ENCODE assay signal across 21 cellular contexts in genomic region chr11:12293486-12293885, GRCh38.
DNase-seq lines count a peak whose midpoint lies in the region; ATAC-seq, FAIRE-seq and TF ChIP-seq lines count a peak whose summit lies in the region.
"Had no signal": no experiment of that assay in that cellular context is flagged by ENCODE, and none has a peak within 500 bp of the region (broad histone marks: within the 10 kb centered on the region; RNA-seq: fewer than 3 reads in every experiment).

No MANE protein-coding gene starts in this region.

- 100% methylated on average over 6 of the region's 6 CpGs for WGBS in mammary epithelial cell (ENCODE audit: low coverage, missing lambda C conversion rate)

- peaks cover 5 to 18% (median 14%) of the 10 kb centered on the region in 7 donors for H3K4me1 Mint-ChIP-seq in naive thymus-derived CD4-positive, alpha-beta T cell
- peaks cover 21 to 27% of the 10 kb centered on the region in 2 donors for H3K4me1 Mint-ChIP-seq in stimulated activated naive B cell treated with anti-CD40 and anti-IgM and Interleukin-4, amounts not matched to agents 10 μg/mL and 1 μg/mL and 100 μg/mL, for 72 hours

- no peak overlapping the region for H3K27ac Mint-ChIP-seq in naive thymus-derived CD4-positive, alpha-beta T cell
- H3K27ac Mint-ChIP-seq in stimulated activated naive B cell treated with anti-CD40 and anti-IgM and Interleukin-4, amounts not matched to agents 10 μg/mL and 1 μg/mL and 100 μg/mL, for 72 hours: no peak overlapping the region
- H3K27ac Mint-ChIP-seq: CD4-positive, alpha-beta memory T cell had no signal

- peaks cover 0 to 2% (median 0%) of the 10 kb centered on the region in 5 donors for H3K27me3 Mint-ChIP-seq in naive thymus-derived CD4-positive, alpha-beta T cell
- peaks cover 11 to 15% of the 10 kb centered on the region in 2 donors for H3K27me3 Mint-ChIP-seq in stimulated activated naive B cell treated with anti-CD40 and anti-IgM and Interleukin-4, amounts not matched to agents 10 μg/mL and 1 μg/mL and 100 μg/mL, for 72 hours

- intact Hi-C loops in cardiac septum (cut with DNase I) (no loop called here), kidney (cut with DNase I) (no loop called here), upper lobe of right lung (cut with DNase I) (no loop called here), left colon (cut with DNase I, micrococcal nuclease) (no loop called here), mammary epithelial cell (cut with micrococcal nuclease) (no loop called here)
- intact Hi-C loops in naive thymus-derived CD4-positive, alpha-beta T cell (cut with micrococcal nuclease): no loop called here

- no peak overlapping the region for H3K9ac ChIP-seq in kidney (ENCODE audit: low read length in 2 of 2)
- H3K9ac ChIP-seq in mammary epithelial cell (ENCODE audit: insufficient read depth, low read length): no peak overlapping the region
- H3K9ac ChIP-seq: GM23248 had no signal

- H4K20me1 ChIP-seq in mammary epithelial cell (ENCODE audit: insufficient read depth, low read length): no peaks in the 10 kb centered on the region

- DNase-seq in cardiac septum (ENCODE audit: low spot score) (peak; percentile 57), right atrium auricular region (ENCODE audit: low spot score) (no peak), kidney (peak; percentile 45), upper lobe of right lung (no peak), left colon (no peak), mammary epithelial cell (no peak)
- no peak for DNase-seq in naive thymus-derived CD4-positive, alpha-beta T cell
- DNase-seq in stimulated activated naive B cell treated with anti-CD40 and anti-IgM and Interleukin-4, amounts not matched to agents 10 μg/mL and 1 μg/mL and 100 μg/mL, for 72 hours: no peak
- DNase-seq: C1 segment of cervical spinal cord; Calu3; CD4-positive, alpha-beta memory T cell; COR-L47; DMS53; DMS79 treated with DMSO at 0.1 percent for 48 hours; GF-D8; GM23248; H7; HCEC 1CT had no signal

- no peak for FAIRE-seq in kidney (lab: Jason Lieb, UNC)
- FAIRE-seq: GM12892, GM19239, H1 had no signal

- no TSS peak for BruUV-seq in mammary epithelial cell (replicated peaks; lab: Mats Ljungman, UMichigan)

- H3K9me3 ChIP-seq in right atrium auricular region (peaks cover 0 to 8% of the 10 kb centered on the region in 2 donors), kidney (ENCODE audit: control insufficient read depth in 1 of 2, low read length in 2 of 2) (no peaks in the 10 kb centered on the region), upper lobe of right lung (peaks cover 1% of the 10 kb centered on the region), mammary epithelial cell (replicated peaks; ENCODE audit: insufficient read depth, low read length) (peaks cover 5% of the 10 kb centered on the region)
- H3K9me3 ChIP-seq in naive thymus-derived CD4-positive, alpha-beta T cell (ENCODE audit: control insufficient read depth in 2 of 3, low read length in 3 of 3): no peaks in the 10 kb centered on the region

- H3K27me3 ChIP-seq in right atrium auricular region (no peaks in the 10 kb centered on the region), upper lobe of right lung (no peaks in the 10 kb centered on the region), mammary epithelial cell (ENCODE audit: insufficient read depth, low read length) (no peaks in the 10 kb centered on the region)
- H3K27me3 ChIP-seq in naive thymus-derived CD4-positive, alpha-beta T cell (ENCODE audit: control insufficient read depth in 2 of 2, insufficient read depth in 2 of 2, low read length in 2 of 2): no peaks in the 10 kb centered on the region

- dilution Hi-C loops in mammary epithelial cell (cut with HindIII; ENCODE audit: low sequenced_read_pairs): no loop called here

- H3K27ac ChIP-seq in right atrium auricular region (no peak overlapping the region), kidney (ENCODE audit: low read depth in 2 of 2, low read length in 2 of 2) (no peak overlapping the region), upper lobe of right lung (no peak overlapping the region), mammary epithelial cell (ENCODE audit: insufficient read depth, low read depth, low read length) (no peak overlapping the region)
- no peak overlapping the region for H3K27ac ChIP-seq in naive thymus-derived CD4-positive, alpha-beta T cell (ENCODE audit: low read depth, low read length)
- H3K27ac ChIP-seq: GM23248 had no signal

- no peak overlapping the region for H2AFZ ChIP-seq in mammary epithelial cell (ENCODE audit: low read depth, low read length)
- H2AFZ ChIP-seq: GM23248 had no signal

- H3K4me3 ChIP-seq in right atrium auricular region (no peak overlapping the region), kidney (ENCODE audit: low read length in 2 of 2) (no peak overlapping the region), upper lobe of right lung (no peak overlapping the region), mammary epithelial cell (replicated peaks in 1 of 3; ENCODE audit: insufficient read depth in 1 of 3, low read depth in 2 of 3, low read length in 3 of 3) (no peak overlapping the region)
- no peak overlapping the region for H3K4me3 ChIP-seq in naive thymus-derived CD4-positive, alpha-beta T cell (ENCODE audit: low read length)
- H3K4me3 ChIP-seq: GM23248 had no signal

- H3K4me2 ChIP-seq in mammary epithelial cell (ENCODE audit: insufficient read depth, low read depth, low read length): no peak overlapping the region

- H3K9me3 Mint-ChIP-seq in naive thymus-derived CD4-positive, alpha-beta T cell: peaks cover 0 to 11% (median 4%) of the 10 kb centered on the region in 11 donors
- H3K9me3 Mint-ChIP-seq in stimulated activated naive B cell treated with anti-CD40 and anti-IgM and Interleukin-4, amounts not matched to agents 10 μg/mL and 1 μg/mL and 100 μg/mL, for 72 hours: peaks cover 0 to 4% of the 10 kb centered on the region in 2 donors

- H3K36me3 ChIP-seq in right atrium auricular region (no peaks in the 10 kb centered on the region), kidney (ENCODE audit: control insufficient read depth in 1 of 2, insufficient read depth in 2 of 2, low read length in 2 of 2) (no peaks in the 10 kb centered on the region), upper lobe of right lung (no peaks in the 10 kb centered on the region), mammary epithelial cell (ENCODE audit: insufficient read depth, low read length) (peaks cover 21% of the 10 kb centered on the region)
- no peaks in the 10 kb centered on the region for H3K36me3 ChIP-seq in naive thymus-derived CD4-positive, alpha-beta T cell (ENCODE audit: control insufficient read depth in 2 of 3, insufficient read depth in 3 of 3, low read length in 3 of 3)

- H3K79me2 ChIP-seq in mammary epithelial cell (ENCODE audit: insufficient read depth, low read length): no peaks in the 10 kb centered on the region

- no peak overlapping the region for H3K4me3 Mint-ChIP-seq in naive thymus-derived CD4-positive, alpha-beta T cell
- H3K4me3 Mint-ChIP-seq in stimulated activated naive B cell treated with anti-CD40 and anti-IgM and Interleukin-4, amounts not matched to agents 10 μg/mL and 1 μg/mL and 100 μg/mL, for 72 hours: no peak overlapping the region
- H3K4me3 Mint-ChIP-seq: CD4-positive, alpha-beta memory T cell had no signal

- H3K36me3 Mint-ChIP-seq in naive thymus-derived CD4-positive, alpha-beta T cell: peaks cover 0 to 5% (median 0%) of the 10 kb centered on the region in 5 donors
- H3K36me3 Mint-ChIP-seq in stimulated activated naive B cell treated with anti-CD40 and anti-IgM and Interleukin-4, amounts not matched to agents 10 μg/mL and 1 μg/mL and 100 μg/mL, for 72 hours: no peaks in the 10 kb centered on the region

- TF ChIP-seq CTCF in right atrium auricular region (IDR thresholded peaks at IDR 0.05) (no peak), kidney (IDR thresholded peaks at IDR 0.05; ENCODE audit: borderline replicate concordance, extremely low read depth, insufficient read depth) (no peak), upper lobe of right lung (IDR thresholded peaks at IDR 0.05) (no peak), mammary epithelial cell (conservative IDR thresholded peaks at IDR 0.05 in 1 of 2, IDR thresholded peaks at IDR 0.05 in 1 of 2; ENCODE audit: extremely low read depth in 1 of 2, insufficient read depth in 1 of 2, low read depth in 1 of 2, low read length in 2 of 2) (no peak)

- peaks cover 0 to 5% of the 10 kb centered on the region in 2 donors for H3K4me1 ChIP-seq in right atrium auricular region
- H3K4me1 ChIP-seq in kidney (ENCODE audit: control insufficient read depth in 1 of 2, insufficient read depth in 1 of 2, low read depth in 1 of 2, low read length in 2 of 2): no peaks in the 10 kb centered on the region
- H3K4me1 ChIP-seq in naive thymus-derived CD4-positive, alpha-beta T cell (ENCODE audit: control insufficient read depth in 2 of 2, insufficient read depth in 2 of 2, low read length in 2 of 2): peaks cover 5 to 6% of the 10 kb centered on the region in 2 donors
- no peaks in the 10 kb centered on the region for H3K4me1 ChIP-seq in upper lobe of right lung
- peaks cover 5% of the 10 kb centered on the region for H3K4me1 ChIP-seq in mammary epithelial cell (ENCODE audit: insufficient read depth, low read length)

- in situ Hi-C loops in mammary epithelial cell (cut with MboI; ENCODE audit: low sequenced_read_pairs in 2 of 2): no loop called here

- ATAC-seq in naive thymus-derived CD4-positive, alpha-beta T cell: peak; percentile 12
- ATAC-seq in upper lobe of right lung (peak; percentile 6), left colon (no peak)
- no peak for ATAC-seq in stimulated activated naive B cell treated with anti-CD40 and anti-IgM and Interleukin-4, amounts not matched to agents 10 μg/mL and 1 μg/mL and 100 μg/mL, for 72 hours (replicated peaks)

- POLR2A ChIA-PET in naive thymus-derived CD4-positive, alpha-beta T cell (lab: Charles Lee): no interaction called here

- CTCF ChIA-PET in naive thymus-derived CD4-positive, alpha-beta T cell (lab: Charles Lee): interaction anchor here (1.2 kb wide), 1 partner anchor 9 kb away, joined by 5 read pairs; no protein-coding TSS in a partner anchor
- CTCF ChIA-PET in mammary epithelial cell (lab: Charles Lee; ENCODE audit: low non-redundant PET): interaction anchor here (0.6 kb wide), 1 partner anchor 12 kb away, joined by 3 read pairs; no protein-coding TSS in a partner anchor

Comparison
In these comparisons a context has a peak if more than half of its experiments do, and no peak if none do; other contexts are left out.
1. DNase-seq: peak in cardiac septum (single experiment) and kidney (single experiment); none in right atrium auricular region (single experiment), naive thymus-derived CD4-positive, alpha-beta T cell (0 of 9), upper lobe of right lung (single experiment), stimulated activated naive B cell treated with anti-CD40 and anti-IgM and Interleukin-4, amounts not matched to agents 10 μg/mL and 1 μg/mL and 100 μg/mL, for 72 hours (single experiment), left colon (0 of 2) and mammary epithelial cell (single experiment).
2. ATAC-seq: peak in naive thymus-derived CD4-positive, alpha-beta T cell (single experiment) and upper lobe of right lung (single experiment); none in stimulated activated naive B cell treated with anti-CD40 and anti-IgM and Interleukin-4, amounts not matched to agents 10 μg/mL and 1 μg/mL and 100 μg/mL, for 72 hours (0 of 2) and left colon (single experiment).